ENCODE assay signal across 8 cellular contexts in the genomic region with DNA sequence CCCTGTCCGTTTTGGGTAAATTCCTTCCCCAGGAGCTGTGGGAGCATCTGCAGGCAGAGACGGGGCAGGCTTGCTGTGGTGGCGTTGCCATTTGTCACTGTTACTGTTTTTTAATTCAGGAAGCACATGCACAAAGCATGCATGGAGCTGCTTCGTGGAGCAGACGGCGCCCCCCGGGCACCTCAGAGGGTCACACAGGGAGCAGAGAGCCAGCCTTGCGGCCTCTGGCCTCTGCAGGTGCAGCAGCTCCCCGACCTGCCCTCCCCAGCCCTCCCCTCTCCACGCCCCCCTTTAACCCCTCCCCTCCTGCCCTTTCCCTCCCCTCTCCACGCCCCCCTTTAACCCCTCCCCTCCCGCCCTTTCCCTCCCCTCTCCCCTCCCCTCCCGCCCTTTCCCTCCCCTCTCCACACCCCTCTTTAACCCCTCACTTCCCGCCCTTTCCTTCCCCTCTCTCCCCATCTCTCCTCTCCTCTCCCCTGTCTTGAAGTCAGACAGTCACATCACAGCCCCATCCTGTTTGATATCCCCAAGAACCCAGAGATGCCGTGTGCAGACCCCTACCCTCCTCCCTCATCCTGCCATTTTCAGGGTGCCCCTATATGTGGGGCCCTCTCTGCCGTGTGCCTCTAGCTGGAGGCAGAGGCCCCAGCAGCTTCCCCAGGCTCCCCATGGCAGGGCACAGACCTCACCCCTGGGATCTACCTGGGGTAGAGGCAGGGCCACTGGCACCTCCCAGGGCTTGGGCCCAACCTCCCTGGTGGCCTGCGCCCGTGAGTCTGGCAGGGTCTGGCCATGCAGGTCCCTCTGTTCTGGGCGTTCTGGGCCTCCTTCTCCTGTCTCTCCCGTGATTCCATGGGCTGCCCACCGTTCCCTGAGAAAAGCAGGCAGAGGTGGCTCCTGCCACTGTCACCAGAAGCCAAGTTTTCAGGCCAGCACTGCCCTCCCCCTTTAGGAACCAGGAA. TPM values are rescaled to one million over a fixed set of nuclear protein-coding genes. Genes with fewer than 3 reads are reported as not detected.
A peak's percentile ranks its signal among the peaks of the same experiment; 100 is the strongest.
DNase-seq lines count a peak whose midpoint lies in the region; ATAC-seq, FAIRE-seq and TF ChIP-seq lines count a peak whose summit lies in the region.

No MANE protein-coding gene starts in this region.

- CTCF ChIA-PET in MCF 10A (lab: Yijun Ruan, JAX) = interaction anchor here (0.6 kb wide), 1 partner anchor 8 kb away, joined by 4 read pairs; no protein-coding TSS in a partner anchor

- H3K27me3 Mint-ChIP-seq in MCF 10A (ENCODE audit: insufficient read depth, unreplicated experiment) = no peaks in the 10 kb centered on the region

- H3K4me3 Mint-ChIP-seq in MCF 10A (ENCODE audit: unreplicated experiment) = no peak overlapping the region

- no peak for FAIRE-seq in RCC 7860 (lab: Jason Lieb, UNC)

- ATAC-seq in GM21717 (IDR thresholded peaks at IDR 0.05; ENCODE audit: unreplicated experiment) = no peak

- TF ChIP-seq CTCF in MCF 10A (IDR thresholded peaks at IDR 0.05; ENCODE audit: unreplicated experiment) = no peak

- no TSS peak for BruUV-seq in MCF 10A (replicated peaks; lab: Mats Ljungman, UMichigan)

- intact Hi-C loops in MCF 10A (cut with micrococcal nuclease) = no loop called here

- no peaks in the 10 kb centered on the region for H3K4me1 Mint-ChIP-seq in MCF 10A (ENCODE audit: insufficient read depth, unreplicated experiment)

- no peak overlapping the region for H3K27ac Mint-ChIP-seq in MCF 10A (ENCODE audit: low read depth, unreplicated experiment)

- no peaks in the 10 kb centered on the region for H3K9me3 Mint-ChIP-seq in MCF 10A (ENCODE audit: unreplicated experiment)

- H3K36me3 Mint-ChIP-seq in MCF 10A (ENCODE audit: insufficient read depth, unreplicated experiment) = no peaks in the 10 kb centered on the region

- DNase-seq in Ammon's horn (ENCODE audit: low spot score) (peak; percentile 62), HCEC 1CT (peak; percentile 12), T follicular helper cell (ENCODE audit: low read depth) (peak; percentile 43), MCF 10A (ENCODE audit: unreplicated experiment) (peak; percentile 50), left kidney (ENCODE audit: low read depth, low spot score) (peak; percentile 67), substantia nigra (lab: John Stamatoyannopoulos, UW) (peak in 21 of 49 donors; percentile 7 to 76 (median 32)), RCC 7860 (ENCODE audit: low spot score) (no peak)

- POLR2A ChIA-PET in MCF 10A (lab: Yijun Ruan, JAX) = no interaction called here

- H3K27ac ChIP-seq in substantia nigra (ENCODE audit: low read depth, low read length, poor library complexity, severe bottlenecking) = peak overlapping the region; percentile 42

RNA-seq across cellular contexts. Expression of gene UBAC1, which starts 29.6 kb away (rescaled TPM):
- total RNA-seq in MCF 10A (2022) = 32.5 and 34.7 TPM in 2 replicates
